In genomic region chr10:71974489-71975011, GRCh38 we compare ENCODE assay signal across 8 cellular contexts. TPM values are rescaled to one million over a fixed set of nuclear protein-coding genes. Genes with fewer than 3 reads are reported as not detected.
DNase-seq lines count a peak whose midpoint lies in the region; ATAC-seq and TF ChIP-seq lines count a peak whose summit lies in the region.

No MANE protein-coding gene starts in this region.

- no peaks in the 10 kb centered on the region for H3K36me3 ChIP-seq in right atrium auricular region

- no peaks in the 10 kb centered on the region for H3K36me3 Mint-ChIP-seq in stimulated activated memory B cell treated with anti-CD40 and anti-IgM and Interleukin-4, amounts not matched to agents 10 μg/mL and 1 μg/mL and 100 μg/mL, for 72 hours

- H3K4me1 ChIP-seq in right atrium auricular region = peaks cover 0 to 99% of the 10 kb centered on the region in 2 donors

- peak overlapping the region; percentile 47 for H3K27ac Mint-ChIP-seq in stimulated activated memory B cell treated with anti-CD40 and anti-IgM and Interleukin-4, amounts not matched to agents 10 μg/mL and 1 μg/mL and 100 μg/mL, for 72 hours

- peaks cover 9% of the 10 kb centered on the region for H3K4me1 Mint-ChIP-seq in stimulated activated memory B cell treated with anti-CD40 and anti-IgM and Interleukin-4, amounts not matched to agents 10 μg/mL and 1 μg/mL and 100 μg/mL, for 72 hours

- H3K9me3 Mint-ChIP-seq in stimulated activated memory B cell treated with anti-CD40 and anti-IgM and Interleukin-4, amounts not matched to agents 10 μg/mL and 1 μg/mL and 100 μg/mL, for 72 hours = no peaks in the 10 kb centered on the region

- DNase-seq in A172 (ENCODE audit: low spot score) (peak; percentile 98), H4 (ENCODE audit: low spot score) (peak; percentile 34), right atrium auricular region (ENCODE audit: low spot score) (no peak), DMS153 treated with DMSO at 0.1 percent for 48 hours (lab: John Stamatoyannopoulos, UW; ENCODE audit: unreplicated experiment) (no peak), hippocampal formation (lab: John Stamatoyannopoulos, UW) (no peak)
- DNase-seq in activated CD4-positive, alpha-beta T cell treated with anti-CD3 and anti-CD28 coated beads, Interleukin-2, amount 50 U/mL, for 4 hours = peak; percentile 14 to 21

- H3K27ac ChIP-seq in right atrium auricular region = peak overlapping the region; percentile 80 to 83

- no peaks in the 10 kb centered on the region for H3K9me3 ChIP-seq in right atrium auricular region

- ATAC-seq in stimulated activated memory B cell treated with anti-CD40 and anti-IgM and Interleukin-4, amounts not matched to agents 10 μg/mL and 1 μg/mL and 100 μg/mL, for 72 hours = peak; percentile 82
- ATAC-seq in HG03457 (IDR thresholded peaks at IDR 0.05; ENCODE audit: unreplicated experiment) = no peak

- H3K27me3 ChIP-seq in right atrium auricular region = no peaks in the 10 kb centered on the region

- no peak overlapping the region for H3K4me3 ChIP-seq in right atrium auricular region

- peaks cover 39% of the 10 kb centered on the region for H3K27me3 Mint-ChIP-seq in stimulated activated memory B cell treated with anti-CD40 and anti-IgM and Interleukin-4, amounts not matched to agents 10 μg/mL and 1 μg/mL and 100 μg/mL, for 72 hours

- no peak overlapping the region for H3K4me3 Mint-ChIP-seq in stimulated activated memory B cell treated with anti-CD40 and anti-IgM and Interleukin-4, amounts not matched to agents 10 μg/mL and 1 μg/mL and 100 μg/mL, for 72 hours

- no peak for TF ChIP-seq CTCF in right atrium auricular region (IDR thresholded peaks at IDR 0.05)

RNA-seq across cellular contexts. Expression of gene CHST3, which starts 10.4 kb away (rescaled TPM):
- total RNA-seq in A172 (2014; rRNA removed; shearing (Covaris generic)) = 57.0 and 59.0 TPM in 2 replicates
- total RNA-seq in H4 (2014; rRNA removed; shearing (Covaris generic)) = 4.0 and 4.3 TPM in 2 replicates
- total RNA-seq in right atrium auricular region = 10 to 100 TPM; 21.3 to 45.4 TPM

Comparison
In these comparisons a context has a peak if more than half of its experiments do, and no peak if none do; other contexts are left out.
1. DNase-seq: peak in A172 (single experiment), H4 (single experiment) and activated CD4-positive, alpha-beta T cell treated with anti-CD3 and anti-CD28 coated beads, Interleukin-2, amount 50 U/mL, for 4 hours (2 of 2); none in right atrium auricular region (single experiment), DMS153 treated with DMSO at 0.1 percent for 48 hours (single experiment) and hippocampal formation (0 of 2).